Comparison of ENCODE assay signal across 16 cellular contexts in the genomic region with DNA sequence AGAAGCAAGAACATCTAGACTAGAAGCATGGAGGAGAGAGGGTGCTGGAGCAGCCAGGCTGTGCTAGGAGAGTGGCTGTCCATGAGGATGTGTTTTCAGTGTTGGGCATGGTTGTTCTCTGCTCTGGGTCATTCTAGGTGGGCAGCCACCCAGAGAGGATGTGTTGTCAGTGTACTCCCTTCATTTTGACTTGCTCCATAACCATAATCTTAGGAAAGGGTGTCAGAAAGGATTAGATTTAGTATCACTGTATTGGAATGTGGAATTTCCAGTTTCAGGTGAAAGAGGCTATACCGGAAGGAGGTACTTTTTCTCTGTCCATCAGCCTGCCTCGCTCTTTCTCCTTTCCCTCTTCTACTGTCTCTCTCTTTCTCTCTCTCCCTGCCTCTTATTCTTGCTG.
"Had no signal": no experiment of that assay in that cellular context is flagged by ENCODE, and none has a peak within 500 bp of the region (broad histone marks: within the 10 kb centered on the region; RNA-seq: fewer than 3 reads in every experiment).

No MANE protein-coding gene starts in this region.

- H3K36me3 Mint-ChIP-seq: memory B cell had no signal

- H3K36me3 ChIP-seq: ovary had no signal

- H3K27ac Mint-ChIP-seq: activated CD4-positive, alpha-beta memory T cell treated with anti-CD3 and anti-CD28 coated beads, Interleukin-2, amount 10 ng/mL, durations not matched to agents 7 days and 5 days; activated CD4-positive, alpha-beta T cell treated with anti-CD3 and anti-CD28 coated beads for 36 hours; activated naive CD8-positive, alpha-beta T cell treated with anti-CD3 and anti-CD28 coated beads, Interleukin-2, amount 50 U/mL, for 24 hours; dendritic cell treated with granulocyte-macrophage colony-stimulating factor and Interleukin-4, amounts not matched to agents 40 ng/mL and 50 ng/mL, for 4 days; memory B cell; stimulated activated naive CD8-positive, alpha-beta T cell treated with anti-CD3 and anti-CD28 coated beads, Interleukin-15, amount 100 ng/mL, for 72 hours had no signal

- H3K4me1 Mint-ChIP-seq: activated CD4-positive, alpha-beta memory T cell treated with anti-CD3 and anti-CD28 coated beads, Interleukin-2, amount 10 ng/mL, durations not matched to agents 7 days and 5 days; activated CD4-positive, alpha-beta T cell treated with anti-CD3 and anti-CD28 coated beads for 36 hours; activated naive CD8-positive, alpha-beta T cell treated with anti-CD3 and anti-CD28 coated beads, Interleukin-2, amount 50 U/mL, for 24 hours; memory B cell; stimulated activated naive CD8-positive, alpha-beta T cell treated with anti-CD3 and anti-CD28 coated beads, Interleukin-15, amount 100 ng/mL, for 72 hours had no signal

- ATAC-seq: activated CD4-positive, alpha-beta T cell treated with anti-CD3 and anti-CD28 coated beads for 36 hours; activated naive CD8-positive, alpha-beta T cell treated with anti-CD3 and anti-CD28 coated beads, Interleukin-2, amount 50 U/mL, for 24 hours; stimulated activated naive CD8-positive, alpha-beta T cell treated with anti-CD3 and anti-CD28 coated beads, Interleukin-15, amount 100 ng/mL, for 72 hours had no signal

- H3K27ac ChIP-seq: ovary had no signal

- H3K9me3 ChIP-seq: ovary, testis had no signal

- H3K27me3 Mint-ChIP-seq: activated CD4-positive, alpha-beta memory T cell treated with anti-CD3 and anti-CD28 coated beads, Interleukin-2, amount 10 ng/mL, durations not matched to agents 7 days and 5 days; activated CD4-positive, alpha-beta T cell treated with anti-CD3 and anti-CD28 coated beads for 36 hours; activated naive CD8-positive, alpha-beta T cell treated with anti-CD3 and anti-CD28 coated beads, Interleukin-2, amount 50 U/mL, for 24 hours; dendritic cell treated with granulocyte-macrophage colony-stimulating factor and Interleukin-4, amounts not matched to agents 40 ng/mL and 50 ng/mL, for 4 days; memory B cell had no signal

- H3K27me3 ChIP-seq: ovary, testis had no signal

- H3K4me3 Mint-ChIP-seq: activated CD4-positive, alpha-beta memory T cell treated with anti-CD3 and anti-CD28 coated beads, Interleukin-2, amount 10 ng/mL, durations not matched to agents 7 days and 5 days; activated CD4-positive, alpha-beta T cell treated with anti-CD3 and anti-CD28 coated beads for 36 hours; activated naive CD8-positive, alpha-beta T cell treated with anti-CD3 and anti-CD28 coated beads, Interleukin-2, amount 50 U/mL, for 24 hours; dendritic cell treated with granulocyte-macrophage colony-stimulating factor and Interleukin-4, amounts not matched to agents 40 ng/mL and 50 ng/mL, for 4 days; memory B cell; neural crest cell; stimulated activated naive CD8-positive, alpha-beta T cell treated with anti-CD3 and anti-CD28 coated beads, Interleukin-15, amount 100 ng/mL, for 72 hours had no signal

- H3K9me3 Mint-ChIP-seq: activated CD4-positive, alpha-beta memory T cell treated with anti-CD3 and anti-CD28 coated beads, Interleukin-2, amount 10 ng/mL, durations not matched to agents 7 days and 5 days; activated naive CD8-positive, alpha-beta T cell treated with anti-CD3 and anti-CD28 coated beads, Interleukin-2, amount 50 U/mL, for 24 hours; dendritic cell treated with granulocyte-macrophage colony-stimulating factor and Interleukin-4, amounts not matched to agents 40 ng/mL and 50 ng/mL, for 4 days; memory B cell; neural crest cell; stimulated activated naive CD8-positive, alpha-beta T cell treated with anti-CD3 and anti-CD28 coated beads, Interleukin-15, amount 100 ng/mL, for 72 hours had no signal

- DNase-seq: activated CD4-positive, alpha-beta memory T cell treated with anti-CD3 and anti-CD28 coated beads, Interleukin-2, amount 10 ng/mL, durations not matched to agents 7 days and 5 days; activated CD4-positive, alpha-beta T cell treated with anti-CD3 and anti-CD28 coated beads for 36 hours; activated CD8-positive, alpha-beta memory T cell treated with anti-CD3 and anti-CD28 coated beads, Interleukin-2, amount 50 U/mL, for 48 hours; activated naive CD4-positive, alpha-beta T cell treated with Interleukin-2 at 50 U/mL for 16 hours; activated naive CD8-positive, alpha-beta T cell treated with anti-CD3 and anti-CD28 coated beads, Interleukin-2, amount 50 U/mL, for 24 hours; cerebellar nuclear complex; left cardiac atrium; ovary; retina; stimulated activated CD4-positive, alpha-beta T cell treated with anti-CD3 and anti-CD28 coated beads, Interleukin-4, amount 100 ng/mL, for 24 hours; stimulated activated naive CD8-positive, alpha-beta T cell treated with anti-CD3 and anti-CD28 coated beads, Interleukin-15, amount 100 ng/mL, for 72 hours; T-helper 9 cell; testis had no signal

- H3K4me3 ChIP-seq: ovary, testis had no signal
